22 cellular contexts compared by ENCODE assay signal in the genomic region with DNA sequence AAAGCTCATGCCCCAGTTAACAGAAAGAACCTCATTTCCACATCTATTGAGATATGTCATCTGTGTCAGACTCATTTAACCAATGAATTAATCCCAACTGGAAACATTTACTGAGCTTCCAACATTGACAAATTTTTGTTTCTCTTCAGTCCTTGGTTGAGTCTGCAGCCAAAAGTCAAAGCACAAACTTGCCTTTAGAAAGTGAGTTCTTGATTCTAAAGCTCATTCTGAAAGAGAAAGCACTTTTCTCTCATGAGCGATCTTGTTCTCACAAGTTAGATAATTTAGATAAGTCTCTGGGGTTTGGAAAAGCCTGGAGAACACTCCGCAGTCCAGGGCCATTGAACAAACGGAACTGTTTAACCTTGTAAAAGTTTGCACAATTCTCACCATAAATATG.
DNase-seq lines count a peak whose midpoint lies in the region; ATAC-seq and TF ChIP-seq lines count a peak whose summit lies in the region.
"Had no signal": no experiment of that assay in that cellular context is flagged by ENCODE, and none has a peak within 500 bp of the region (broad histone marks: within the 10 kb centered on the region; RNA-seq: fewer than 3 reads in every experiment).

No MANE protein-coding gene starts in this region.

- peak overlapping the region; percentile 32 to 78 (median 67) for H3K27ac Mint-ChIP-seq in nephron
- H3K27ac Mint-ChIP-seq in CD8-positive, alpha-beta T cell = no peak overlapping the region
- H3K27ac Mint-ChIP-seq: B cell; naive thymus-derived CD8-positive, alpha-beta T cell; T-helper 1 cell treated with Interleukin-12 subunit alpha and Interleukin-12 subunit beta and Interleukin-4 antibody, amounts not matched to agents 30 μg/mL and 1 μg/mL, for 36 hours had no signal

- ATAC-seq in Right ventricle myocardium superior (ENCODE audit: poor library complexity) (peak; percentile 23), heart left ventricle (no peak)
- no peak for ATAC-seq in CD8-positive, alpha-beta T cell
- ATAC-seq: A549; naive thymus-derived CD8-positive, alpha-beta T cell; stimulated activated naive CD8-positive, alpha-beta T cell treated with anti-CD3 and anti-CD28 coated beads, Interleukin-15, amount 100 ng/mL, for 72 hours had no signal

- peaks cover 5% of the 10 kb centered on the region for H3K9me3 Mint-ChIP-seq in nephron
- H3K9me3 Mint-ChIP-seq in CD8-positive, alpha-beta T cell = peaks cover 2% of the 10 kb centered on the region
- H3K9me3 Mint-ChIP-seq: T-helper 1 cell treated with Interleukin-12 subunit alpha and Interleukin-12 subunit beta and Interleukin-4 antibody, amounts not matched to agents 30 μg/mL and 1 μg/mL, for 36 hours had no signal

- H3K9me2 ChIP-seq in OCI-LY7 (ENCODE audit: insufficient read depth, low read length) = no peaks in the 10 kb centered on the region

- H3K4me1 ChIP-seq in heart left ventricle = peaks cover 0 to 13% (median 0%) of the 10 kb centered on the region in 12 donors
- no peaks in the 10 kb centered on the region for H3K4me1 ChIP-seq in OCI-LY7 (ENCODE audit: insufficient read depth, low read length, poor library complexity, severe bottlenecking)
- no peaks in the 10 kb centered on the region for H3K4me1 ChIP-seq in CD8-positive, alpha-beta T cell (ENCODE audit: insufficient read depth, low read length)
- H3K4me1 ChIP-seq: A549 had no signal

- no peak overlapping the region for H3K4me3 Mint-ChIP-seq in nephron
- H3K4me3 Mint-ChIP-seq in CD8-positive, alpha-beta T cell = no peak overlapping the region
- H3K4me3 Mint-ChIP-seq: B cell; naive thymus-derived CD8-positive, alpha-beta T cell; stimulated activated naive CD8-positive, alpha-beta T cell treated with anti-CD3 and anti-CD28 coated beads, Interleukin-15, amount 100 ng/mL, for 72 hours; T-helper 1 cell treated with Interleukin-12 subunit alpha and Interleukin-12 subunit beta and Interleukin-4 antibody, amounts not matched to agents 30 μg/mL and 1 μg/mL, for 36 hours had no signal

- TF ChIP-seq CTCF in heart left ventricle (IDR thresholded peaks at IDR 0.05) = no peak
- no peak for TF ChIP-seq CTCF in OCI-LY7 (conservative IDR thresholded peaks at IDR 0.05; ENCODE audit: low read length)
- no peak for TF ChIP-seq CTCF in nephron (IDR thresholded peaks at IDR 0.05; ENCODE audit: unreplicated experiment in 3 of 3)
- TF ChIP-seq CTCF in CD8-positive, alpha-beta T cell (IDR thresholded peaks at IDR 0.05) = no peak

- WGBS in heart left ventricle, 4 donors = 62 to 81% (median 75%) methylated on average over 3 of the region's 3 CpGs

- intact Hi-C loops in Right ventricle myocardium superior (cut with DNase I) = no loop called here
- intact Hi-C loops in heart left ventricle (cut with DNase I) = no loop called here
- intact Hi-C loops in OCI-LY7 (cut with micrococcal nuclease; ENCODE audit: unreplicated experiment) = no loop called here
- intact Hi-C loops in CD8-positive, alpha-beta T cell (cut with DNase I, micrococcal nuclease) = no loop called here

- TF ChIP-seq POLR2A in heart left ventricle (IDR thresholded peaks at IDR 0.05) = no peak

- H3K4me1 Mint-ChIP-seq in nephron = peaks cover 18% of the 10 kb centered on the region
- no peaks in the 10 kb centered on the region for H3K4me1 Mint-ChIP-seq in CD8-positive, alpha-beta T cell (ENCODE audit: low read depth)
- H3K4me1 Mint-ChIP-seq: B cell; naive thymus-derived CD8-positive, alpha-beta T cell; stimulated activated naive CD8-positive, alpha-beta T cell treated with anti-CD3 and anti-CD28 coated beads, Interleukin-15, amount 100 ng/mL, for 72 hours had no signal

- H3K4me2 ChIP-seq in OCI-LY7 (ENCODE audit: low read length) = no peak overlapping the region
- H3K4me2 ChIP-seq: A549 had no signal

- H3K36me3 Mint-ChIP-seq in nephron (ENCODE audit: low read depth) = no peaks in the 10 kb centered on the region
- no peaks in the 10 kb centered on the region for H3K36me3 Mint-ChIP-seq in CD8-positive, alpha-beta T cell

- H3K27me3 ChIP-seq in heart left ventricle = no peaks in the 10 kb centered on the region
- no peaks in the 10 kb centered on the region for H3K27me3 ChIP-seq in CD8-positive, alpha-beta T cell (ENCODE audit: insufficient read depth, low read length)

- POLR2A ChIA-PET in OCI-LY7 (lab: Charles Lee) = interaction anchor here (0.6 to 2.2 kb wide), 7 partner anchors 11 to 719 kb away, joined by 3 to 9 read pairs (median 3); no protein-coding TSS in a partner anchor
- POLR2A ChIA-PET in CD8-positive, alpha-beta T cell (lab: Charles Lee) = no interaction called here

- H3K36me3 ChIP-seq in heart left ventricle = no peaks in the 10 kb centered on the region
- no peaks in the 10 kb centered on the region for H3K36me3 ChIP-seq in OCI-LY7 (ENCODE audit: insufficient read depth, low read length)
- no peaks in the 10 kb centered on the region for H3K36me3 ChIP-seq in CD8-positive, alpha-beta T cell (ENCODE audit: insufficient read depth, low read length)

- H3K27me3 Mint-ChIP-seq in nephron (ENCODE audit: low read depth) = no peaks in the 10 kb centered on the region
- no peaks in the 10 kb centered on the region for H3K27me3 Mint-ChIP-seq in CD8-positive, alpha-beta T cell (ENCODE audit: low read depth)
- H3K27me3 Mint-ChIP-seq: B cell; stimulated activated naive CD8-positive, alpha-beta T cell treated with anti-CD3 and anti-CD28 coated beads, Interleukin-15, amount 100 ng/mL, for 72 hours had no signal

- no peaks in the 10 kb centered on the region for H3K79me2 ChIP-seq in OCI-LY7 (ENCODE audit: insufficient read depth, low read depth, low read length)

- no peak overlapping the region for H3K4me3 ChIP-seq in heart left ventricle
- H3K4me3 ChIP-seq in OCI-LY7 (ENCODE audit: low read depth, low read length, poor library complexity, severe bottlenecking) = no peak overlapping the region
- no peak overlapping the region for H3K4me3 ChIP-seq in CD8-positive, alpha-beta T cell (ENCODE audit: low read depth, low read length)
- H3K4me3 ChIP-seq: A549, coronary artery had no signal

- H4K20me1 ChIP-seq in OCI-LY7 (ENCODE audit: insufficient read depth, low read length) = no peaks in the 10 kb centered on the region

- H3K27ac ChIP-seq in heart left ventricle (peak overlapping the region in 2 of 12 donors; percentile 3 to 20), OCI-LY7 (ENCODE audit: low read depth, low read length, poor library complexity, severe bottlenecking) (no peak overlapping the region)
- H3K27ac ChIP-seq in CD8-positive, alpha-beta T cell (ENCODE audit: low read depth, low read length) = no peak overlapping the region
- H3K27ac ChIP-seq: A549 had no signal

- CTCF ChIA-PET in OCI-LY7 (lab: Charles Lee; ENCODE audit: unreplicated experiment) = no interaction called here
- CTCF ChIA-PET in CD8-positive, alpha-beta T cell (lab: Charles Lee) = no interaction called here

- H3K9me3 ChIP-seq in heart left ventricle = no peaks in the 10 kb centered on the region
- no peaks in the 10 kb centered on the region for H3K9me3 ChIP-seq in OCI-LY7 (ENCODE audit: low read length)
- no peaks in the 10 kb centered on the region for H3K9me3 ChIP-seq in CD8-positive, alpha-beta T cell (ENCODE audit: low read length)
- H3K9me3 ChIP-seq: A549 had no signal

- H2AFZ ChIP-seq in OCI-LY7 (ENCODE audit: low read length) = 0 out of 2 replicates have a peak overlapping the region, but pooled peaks have one; percentile 23

- BruUV-seq in OCI-LY7 (replicated peaks; lab: Mats Ljungman, UMichigan) = no TSS peak

- DNase-seq in Right ventricle myocardium superior = no peak
- DNase-seq in heart left ventricle = no peak
- DNase-seq in OCI-LY7 (ENCODE audit: low spot score) = no peak
- DNase-seq in NCI-H2081 treated with DMSO at 0.1 percent for 48 hours (lab: John Stamatoyannopoulos, UW) = no peak
- no peak for DNase-seq in CD8-positive, alpha-beta T cell
- no peak for DNase-seq in NK-92 (lab: John Stamatoyannopoulos, UW; ENCODE audit: unreplicated experiment)
- DNase-seq in glomerular visceral epithelial cell (ENCODE audit: extremely low spot score) = no peak
- DNase-seq: activated naive CD4-positive, alpha-beta T cell treated with Interleukin-2 at 50 U/mL for 16 hours; amniotic stem cell; H7; Kasumi-1; naive thymus-derived CD8-positive, alpha-beta T cell; NCI-H1694; NCI-H2171; NCI-H524; stimulated activated naive CD8-positive, alpha-beta T cell treated with anti-CD3 and anti-CD28 coated beads, Interleukin-15, amount 100 ng/mL, for 72 hours; trophoblast cell had no signal
